In genomic region chr2:99180755-99181647, GRCh38 we compare ENCODE assay signal across 8 cellular contexts. TPM values are rescaled to one million over a fixed set of nuclear protein-coding genes. Genes with fewer than 3 reads are reported as not detected.
DNase-seq lines count a peak whose midpoint lies in the region; ATAC-seq, FAIRE-seq and TF ChIP-seq lines count a peak whose summit lies in the region.

Gene MITD1, minus strand, starts transcription at chr2:99181058. Its CDS starts 77 bp downstream, at chr2:99180981.
Gene MRPL30, plus strand, starts transcription at chr2:99181184. Its CDS starts 5,020 bp downstream, at chr2:99186204.

- H3K4me1 ChIP-seq in keratinocyte (ENCODE audit: control insufficient read depth, extremely low read depth, insufficient read depth, low read length) = peaks cover 10% of the 10 kb centered on the region

- H4K20me1 ChIP-seq in keratinocyte (ENCODE audit: control insufficient read depth, extremely low read depth, insufficient read depth, low read length) = no peaks in the 10 kb centered on the region

- peak; percentile 95 for ATAC-seq in HG03432 (IDR thresholded peaks at IDR 0.05; ENCODE audit: unreplicated experiment)

- TF ChIP-seq CTCF in keratinocyte (optimal IDR thresholded peaks at IDR 0.05 in 1 of 3, IDR thresholded peaks at IDR 0.05 in 1 of 3, conservative IDR thresholded peaks at IDR 0.05 in 1 of 3; ENCODE audit: extremely low read depth in 1 of 3, insufficient read depth in 2 of 3, low read length in 3 of 3) = no peak

- H3K9me3 ChIP-seq in keratinocyte (ENCODE audit: control insufficient read depth, low read depth, low read length) = no peaks in the 10 kb centered on the region

- H3K79me2 ChIP-seq in keratinocyte (ENCODE audit: control insufficient read depth, insufficient read depth, low read length) = peaks cover 72% of the 10 kb centered on the region

- peak within 1 kb of the TSS; percentile 87 for H3K27ac ChIP-seq in keratinocyte (ENCODE audit: control insufficient read depth, insufficient read depth, low read length)

- no peaks in the 10 kb centered on the region for H3K27me3 ChIP-seq in keratinocyte (ENCODE audit: control insufficient read depth, extremely low read depth, insufficient read depth, low read length)

- peak; percentile 91 for TF ChIP-seq POLR2A in GM19099 (IDR thresholded peaks at IDR 0.05; ENCODE audit: extremely low read depth, insufficient read length, low read depth)

- H3K36me3 ChIP-seq in keratinocyte (ENCODE audit: control insufficient read depth in 2 of 2, extremely low read depth in 1 of 2, insufficient read depth in 2 of 2, low read length in 2 of 2) = no peaks in the 10 kb centered on the region

- peak within 1 kb of the TSS; percentile 95 for H3K4me2 ChIP-seq in keratinocyte (ENCODE audit: control insufficient read depth, extremely low read depth, insufficient read depth, low read depth, low read length)

- no peaks in the 10 kb centered on the region for H3K9me1 ChIP-seq in keratinocyte (ENCODE audit: control insufficient read depth, extremely low read depth, insufficient read depth, low read length)

- peak within 1 kb of the TSS; percentile 69 to 93 (median 91) for H3K4me3 ChIP-seq in keratinocyte (ENCODE audit: control insufficient read depth in 2 of 3, extremely low read depth in 1 of 3, insufficient read depth in 2 of 3, low read depth in 1 of 3, low read length in 3 of 3)

- H2AFZ ChIP-seq in keratinocyte (ENCODE audit: control insufficient read depth, low read length) = peak within 1 kb of the TSS; percentile 95

- dilution Hi-C loops in keratinocyte (cut with MboI; ENCODE audit: extremely low pct_ligation_motif_present, low sequenced_read_pairs) = no loop called here

- DNase-seq in AG20443 (ENCODE audit: low spot score) (peak; percentile 96), NCI-H510A (lab: John Stamatoyannopoulos, UW) (peak; percentile 75), cerebellum (ENCODE audit: low spot score) (peak; percentile 92), keratinocyte (ENCODE audit: low read depth, low spot score) (peak; percentile 50)
- peak; percentile 84 for DNase-seq in activated CD4-positive, alpha-beta T cell treated with anti-CD3 and anti-CD28 coated beads for 1 hour
- DNase-seq in stimulated activated CD4-positive, alpha-beta T cell treated with anti-CD3 and anti-CD28 coated beads, Interleukin-15, amount 100 ng/mL, for 1 hour (ENCODE audit: low read depth in 1 of 2, low spot score in 1 of 2) = peak; percentile 68 to 79

- FAIRE-seq in keratinocyte (lab: Jason Lieb, UNC) = peak; percentile 62

- peak within 1 kb of the TSS; percentile 79 for H3K9ac ChIP-seq in keratinocyte (ENCODE audit: control insufficient read depth, extremely low read depth, insufficient read depth, low read length)

RNA-seq across cellular contexts. Expression of gene MITD1, which starts in this region (rescaled TPM):
- total RNA-seq in cerebellum = 22.1 TPM
- 16.4 to 37.7 TPM (median 22.2 TPM) in 3 replicates for polyA plus RNA-seq in keratinocyte
- polyA plus RNA-seq in keratinocyte (2011; ENCODE audit: low read depth) = 241 TPM
- polyA plus RNA-seq in keratinocyte (2011; cell fraction: cytosol; rRNA removed) = 13.6 and 20.1 TPM in 2 replicates
- polyA plus RNA-seq in keratinocyte (2011; cell fraction: nucleus; rRNA removed) = 20.3 and 38.7 TPM in 2 replicates
- 26.0 and 38.5 TPM in 2 replicates for polyA plus RNA-seq in keratinocyte (2012; ENCODE audit: low replicate concordance)
- polyA minus RNA-seq in keratinocyte = 2.0 to 4.5 TPM (median 3.0 TPM) in 3 replicates
- polyA minus RNA-seq in keratinocyte (2011; cell fraction: cytosol; rRNA and poly(A)+ RNA removed) = 4.4 TPM
- polyA minus RNA-seq in keratinocyte (2011; cell fraction: nucleus; rRNA and poly(A)+ RNA removed) = 3.9 and 4.3 TPM in 2 replicates

RNA-seq across cellular contexts. Expression of gene MRPL30, which starts in this region (rescaled TPM):
- total RNA-seq in cerebellum = 37.4 TPM
- polyA plus RNA-seq in keratinocyte = 26.5 to 45.2 TPM (median 27.5 TPM) in 3 replicates
- polyA plus RNA-seq in keratinocyte (2011; ENCODE audit: low read depth) = 33.4 TPM
- polyA plus RNA-seq in keratinocyte (2011; cell fraction: cytosol; rRNA removed) = 24.7 and 36.8 TPM in 2 replicates
- polyA plus RNA-seq in keratinocyte (2011; cell fraction: nucleus; rRNA removed) = 16.2 and 18.4 TPM in 2 replicates
- polyA plus RNA-seq in keratinocyte (2012; ENCODE audit: low replicate concordance) = 24.1 and 33.0 TPM in 2 replicates
- 14.8 to 17.7 TPM (median 15.3 TPM) in 3 replicates for polyA minus RNA-seq in keratinocyte
- polyA minus RNA-seq in keratinocyte (2011; cell fraction: cytosol; rRNA and poly(A)+ RNA removed) = 15.7 TPM
- polyA minus RNA-seq in keratinocyte (2011; cell fraction: nucleus; rRNA and poly(A)+ RNA removed) = 8.5 and 13.1 TPM in 2 replicates

Comparison
In these comparisons a context has a peak if more than half of its experiments do, and no peak if none do; other contexts are left out.
1. Peak in every context shown above with its lines: DNase-seq, ATAC-seq, H3K4me3 ChIP-seq and H3K27ac ChIP-seq.